ENCODE assay signal across 15 cellular contexts in the genomic region with DNA sequence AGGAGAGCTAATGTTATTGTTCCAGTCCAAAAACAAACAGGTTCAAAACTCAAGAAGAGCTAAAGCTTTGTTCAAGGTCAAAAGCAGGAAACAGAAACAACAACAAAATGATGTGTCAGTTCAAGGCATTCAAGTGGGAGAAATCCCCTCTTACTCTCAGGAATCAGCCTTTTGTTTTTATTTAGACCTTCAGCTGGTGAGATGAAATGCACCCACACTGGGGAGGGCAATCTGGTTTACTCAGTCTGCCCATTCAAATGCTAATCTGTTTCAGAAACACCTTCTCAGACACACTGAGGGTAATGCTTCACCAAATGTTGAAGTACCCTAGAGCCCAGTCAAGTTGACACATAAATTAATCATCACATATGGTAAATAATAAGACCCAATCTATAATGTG.
"Had no signal": no experiment of that assay in that cellular context is flagged by ENCODE, and none has a peak within 500 bp of the region (broad histone marks: within the 10 kb centered on the region; RNA-seq: fewer than 3 reads in every experiment).

No MANE protein-coding gene starts in this region.

- DNase-seq: activated CD4-positive, alpha-beta memory T cell treated with anti-CD3 and anti-CD28 coated beads for 36 hours; activated gamma-delta T cell treated with Interleukin-2 at 50 U/mL for 16 hours; activated naive CD8-positive, alpha-beta T cell treated with anti-CD3 and anti-CD28 coated beads, Interleukin-2, amount 10 ng/mL, durations not matched to agents 7 days and 5 days; activated T-cell treated with anti-CD3 and anti-CD28 coated beads, Interleukin-2, amount 50 U/mL, for 48 hours; anterior cingulate cortex; esophagus squamous epithelium; left ventricle myocardium inferior; occipital lobe; right cardiac atrium; small intestine had no signal

- H3K27ac ChIP-seq: esophagus squamous epithelium, left ventricle myocardium inferior, tibial nerve had no signal

- H3K4me1 ChIP-seq: esophagus squamous epithelium, left ventricle myocardium inferior, tibial nerve had no signal

- H3K4me3 ChIP-seq: esophagus squamous epithelium, left ventricle myocardium inferior, tibial nerve had no signal

- H3K36me3 ChIP-seq: esophagus squamous epithelium, left ventricle myocardium inferior, tibial nerve had no signal

- H3K27me3 ChIP-seq: esophagus squamous epithelium, tibial nerve had no signal

- H3K9me3 ChIP-seq: esophagus squamous epithelium, left ventricle myocardium inferior, tibial nerve had no signal

- ATAC-seq: natural killer cell treated with Interleukin-12 subunit alpha and Interleukin-12 subunit beta and Interleukin-15 and Interleukin-18, amount 100 ng/mL, for 72 hours; right cardiac atrium; stimulated activated effector memory CD8-positive, alpha-beta T cell treated with anti-CD3 and anti-CD28 coated beads, Interleukin-12 subunit alpha, Interleukin-12 subunit beta, amount 100 ng/mL, for 72 hours had no signal

- FAIRE-seq: bronchial epithelial cell, keratinocyte, small intestine had no signal
